8 cellular contexts compared by ENCODE assay signal in the genomic region with DNA sequence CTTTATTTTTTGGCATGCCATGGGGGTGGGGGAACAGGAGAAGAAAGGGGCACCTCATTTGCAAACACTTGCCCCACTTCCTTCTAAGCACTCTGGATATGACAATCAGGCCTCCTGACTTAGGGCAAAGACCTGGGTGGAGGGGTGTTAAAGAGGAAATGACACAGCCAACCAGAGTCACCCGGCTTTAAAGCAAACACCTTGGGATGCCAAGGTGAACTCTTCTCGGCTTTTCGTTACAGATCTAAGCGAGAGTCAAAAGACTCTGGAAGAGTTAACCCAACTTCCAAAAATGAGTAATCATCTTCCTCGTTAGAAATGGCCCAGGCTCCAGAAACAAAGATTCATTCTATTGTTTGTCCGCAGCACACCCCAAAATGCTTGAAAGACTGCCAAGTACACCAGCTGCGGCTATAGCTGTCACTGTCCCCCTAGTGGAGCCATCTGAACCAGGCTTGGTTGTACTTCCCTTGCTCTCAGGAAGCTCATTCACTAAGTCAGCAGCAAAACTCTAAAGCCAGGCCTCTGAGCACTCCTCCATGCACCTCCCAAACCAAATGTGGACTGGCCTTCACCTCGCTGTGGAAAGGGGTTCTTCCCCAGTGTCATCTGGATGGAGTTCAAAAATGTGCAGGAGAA. TPM values are rescaled to one million over a fixed set of nuclear protein-coding genes. Genes with fewer than 3 reads are reported as not detected.
DNase-seq lines count a peak whose midpoint lies in the region; ATAC-seq and TF ChIP-seq lines count a peak whose summit lies in the region.

No MANE protein-coding gene starts in this region.

- H3K4me2 ChIP-seq in IMR-90 (ENCODE audit: low read depth, low read length) = no peak overlapping the region

- H3K27ac ChIP-seq in IMR-90 (ENCODE audit: insufficient read depth, low read length) = no peak overlapping the region
- H3K27ac ChIP-seq in coronary artery = peak overlapping the region; percentile 47 to 76
- peak overlapping the region; percentile 35 to 78 for H3K27ac ChIP-seq in testis

- peak; percentile 10; the same call in 1 of the 2 replicates for TF ChIP-seq RAD21 in IMR-90 (IDR thresholded peaks at IDR 0.05; ENCODE audit: low read length)

- no peak overlapping the region for H2AFZ ChIP-seq in IMR-90 (replicated peaks; ENCODE audit: low read length, poor library complexity)

- DNase-seq in ELR (ENCODE audit: low read depth) = peak; percentile 52
- DNase-seq in IMR-90 = peak; percentile 52
- peak; percentile 55 for DNase-seq in activated CD4-positive, CD25-positive, alpha-beta regulatory T cell treated with anti-CD3 and anti-CD28 coated beads, Interleukin-2, amount 50 U/mL, for 16 hours (ENCODE audit: low read depth, low spot score)
- no peak for DNase-seq in coronary artery (ENCODE audit: low spot score)
- DNase-seq in memory B cell (ENCODE audit: low spot score in 2 of 2) = peak; percentile 59 to 76
- DNase-seq in testis = peak; percentile 78
- no peak for DNase-seq in dedifferentiated amniotic fluid mesenchymal stem cell (ENCODE audit: extremely low spot score)

- H3K4ac ChIP-seq in IMR-90 (ENCODE audit: low read depth, low read length) = no peak overlapping the region

- no peak overlapping the region for H2AK5ac ChIP-seq in IMR-90 (ENCODE audit: low read depth, low read length)

- H3K4me3 ChIP-seq in IMR-90 (ENCODE audit: insufficient read depth, low read depth, low read length) (no peak overlapping the region), coronary artery (no peak overlapping the region), testis (no peak overlapping the region)

- peaks cover 6% of the 10 kb centered on the region; the same call in 1 of the 2 replicates for H4K20me1 ChIP-seq in IMR-90 (ENCODE audit: insufficient read depth, low read length)

- H3K18ac ChIP-seq in IMR-90 (ENCODE audit: low read depth, low read length) = no peak overlapping the region

- H3K27me3 Mint-ChIP-seq in memory B cell = no peaks in the 10 kb centered on the region

- no peak overlapping the region for H4K91ac ChIP-seq in IMR-90 (ENCODE audit: insufficient read depth, low read depth, low read length)

- in situ Hi-C loops in IMR-90 (cut with MboI; ENCODE audit: low sequenced_read_pairs) = no loop called here

- no peak overlapping the region for H2BK5ac ChIP-seq in IMR-90 (ENCODE audit: low read depth, low read length, poor library complexity, severe bottlenecking)

- H2BK15ac ChIP-seq in IMR-90 (ENCODE audit: low read depth, low read length) = no peak overlapping the region

- H2AK9ac ChIP-seq in IMR-90 (replicated peaks; ENCODE audit: low read depth, low read length, poor library complexity) = no peak overlapping the region

- no CpG with 5 or more reads among the region's 8 CpGs for WGBS in IMR-90 (ENCODE audit: extremely low coverage in 2 of 2, insufficient read length in 1 of 2), 2 experiments
- 35 to 56% methylated on average over 8 of the region's 8 CpGs for WGBS in testis, 2 donors

- no peak overlapping the region for H4K8ac ChIP-seq in IMR-90 (ENCODE audit: low read depth in 2 of 2, low read length in 2 of 2)

- no peak overlapping the region for H3K14ac ChIP-seq in IMR-90 (replicated peaks; ENCODE audit: low read depth, low read length)

- H2BK120ac ChIP-seq in IMR-90 (ENCODE audit: low read depth, low read length) = no peak overlapping the region

- no peak overlapping the region for H2BK20ac ChIP-seq in IMR-90 (ENCODE audit: low read depth, low read length)

- H3K36me3 ChIP-seq in IMR-90 (ENCODE audit: control insufficient read depth, insufficient read depth, low read length) = no peaks in the 10 kb centered on the region
- H3K36me3 ChIP-seq in testis (ENCODE audit: low read depth, missing control alignments) = no peaks in the 10 kb centered on the region

- H3K9ac ChIP-seq in IMR-90 (ENCODE audit: low read depth, low read length) = no peak overlapping the region

- H3K27me3 ChIP-seq in IMR-90 (ENCODE audit: control insufficient read depth, insufficient read depth, low read length) (no peaks in the 10 kb centered on the region), testis (no peaks in the 10 kb centered on the region)

- H3K27ac Mint-ChIP-seq in memory B cell = peak overlapping the region; percentile 92

- H3K4me3 Mint-ChIP-seq in memory B cell = peak overlapping the region; percentile 77

- ATAC-seq in GM21423 (IDR thresholded peaks at IDR 0.05; ENCODE audit: unreplicated experiment) (peak; percentile 43), IMR-90 (ENCODE audit: low read depth) (peak; percentile 41; the same call in 1 of the 2 replicates), memory B cell (ENCODE audit: low read depth) (peak; percentile 62)

- intact Hi-C loops in IMR-90 (cut with micrococcal nuclease) = no loop called here
- intact Hi-C loops in testis (cut with DNase I; ENCODE audit: low total_unique reads) = no loop called here

- peaks cover 13 to 16% of the 10 kb centered on the region in 2 experiments; a peak in 1 of 4 replicates for H3K79me1 ChIP-seq in IMR-90 (ENCODE audit: low read depth in 1 of 2, low read length in 2 of 2)

- H3K9me1 ChIP-seq in IMR-90 (ENCODE audit: insufficient read depth, low read length) = no peaks in the 10 kb centered on the region; the same call in 1 of the 2 replicates

- peak; percentile 22; the same call in 1 of the 2 replicates for TF ChIP-seq CTCF in IMR-90 (conservative IDR thresholded peaks at IDR 0.05; ENCODE audit: low read depth, low read length)
- TF ChIP-seq CTCF in coronary artery (IDR thresholded peaks at IDR 0.05) = no peak
- TF ChIP-seq CTCF in testis (IDR thresholded peaks at IDR 0.05) = peak; percentile 34 to 43 (median 35)

- no peak overlapping the region for H3K23ac ChIP-seq in IMR-90 (ENCODE audit: low read depth, low read length)

- peaks cover 78% of the 10 kb centered on the region for H3K4me1 Mint-ChIP-seq in memory B cell

- CTCF ChIA-PET in IMR-90 (lab: Yijun Ruan, JAX) = interaction anchor here (0.9 to 1.5 kb wide), 2 partner anchors 14 to 26 kb away, joined by 3 read pairs; no protein-coding TSS in a partner anchor

- BruUV-seq in IMR-90 (replicated peaks; lab: Mats Ljungman, UMichigan) = no TSS peak

- dilution Hi-C loops in IMR-90 (cut with HindIII; ENCODE audit: low sequenced_read_pairs, unreplicated experiment) = no loop called here

- no peaks in the 10 kb centered on the region for H3K9me3 ChIP-seq in IMR-90 (ENCODE audit: control insufficient read depth, insufficient read depth, low read length)
- no peaks in the 10 kb centered on the region for H3K9me3 ChIP-seq in testis

- POLR2A ChIA-PET in IMR-90 (lab: Charles Lee; ENCODE audit: unreplicated experiment) = no interaction called here

- H3K36me3 Mint-ChIP-seq in memory B cell = peaks cover 9% of the 10 kb centered on the region

- H3K4me1 ChIP-seq in IMR-90 (ENCODE audit: control insufficient read depth, insufficient read depth, low read length) = peaks cover 5% of the 10 kb centered on the region; the same call in 1 of the 2 replicates
- peaks cover 84% of the 10 kb centered on the region for H3K4me1 ChIP-seq in testis

- no peak overlapping the region for H4K5ac ChIP-seq in IMR-90 (ENCODE audit: low read depth, low read length)

- no peak overlapping the region for H3K56ac ChIP-seq in IMR-90 (ENCODE audit: extremely low read depth, insufficient read depth, low read length)

- TF ChIP-seq POLR2A in IMR-90 (IDR thresholded peaks at IDR 0.05; ENCODE audit: low read depth, low read length) = no peak
- no peak for TF ChIP-seq POLR2A in testis (IDR thresholded peaks at IDR 0.05)

- no peaks in the 10 kb centered on the region for H3K9me3 Mint-ChIP-seq in memory B cell

TF ChIP-seq in IMR-90, 13 proteins besides CTCF, POLR2A, EP300 and RAD21:
- TF ChIP-seq RFX5 (IDR thresholded peaks at IDR 0.05; ENCODE audit: low read depth, low read length) (no peak), FOS (IDR thresholded peaks at IDR 0.05; ENCODE audit: low read depth, low read length) (no peak), BHLHE40 (IDR thresholded peaks at IDR 0.05; ENCODE audit: low read depth, low read length) (no peak), RCOR1 (IDR thresholded peaks at IDR 0.05; ENCODE audit: insufficient replicate concordance, low read length) (no peak), CEBPB (IDR thresholded peaks at IDR 0.05; ENCODE audit: low read depth, low read length) (no peak), MXI1 (IDR thresholded peaks at IDR 0.05; ENCODE audit: borderline replicate concordance, low read depth, low read length) (no peak), MAFK (IDR thresholded peaks at IDR 0.05; ENCODE audit: low read depth, low read length) (no peak), MAZ (IDR thresholded peaks at IDR 0.05; ENCODE audit: borderline replicate concordance, low read depth, low read length) (no peak), CHD1 (IDR thresholded peaks at IDR 0.05; ENCODE audit: low read depth, low read length) (no peak), SMC3 (IDR thresholded peaks at IDR 0.05; ENCODE audit: low read depth, low read length) (no peak), NFE2L2 (IDR thresholded peaks at IDR 0.05; ENCODE audit: low read depth, low read length) (no peak)
- TF ChIP-seq, protein P1, sequence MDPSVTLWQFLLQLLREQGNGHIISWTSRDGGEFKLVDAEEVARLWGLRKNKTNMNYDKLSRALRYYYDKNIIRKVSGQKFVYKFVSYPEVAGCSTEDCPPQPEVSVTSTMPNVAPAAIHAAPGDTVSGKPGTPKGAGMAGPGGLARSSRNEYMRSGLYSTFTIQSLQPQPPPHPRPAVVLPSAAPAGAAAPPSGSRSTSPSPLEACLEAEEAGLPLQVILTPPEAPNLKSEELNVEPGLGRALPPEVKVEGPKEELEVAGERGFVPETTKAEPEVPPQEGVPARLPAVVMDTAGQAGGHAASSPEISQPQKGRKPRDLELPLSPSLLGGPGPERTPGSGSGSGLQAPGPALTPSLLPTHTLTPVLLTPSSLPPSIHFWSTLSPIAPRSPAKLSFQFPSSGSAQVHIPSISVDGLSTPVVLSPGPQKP (IDR thresholded peaks at IDR 0.05; ENCODE audit: borderline replicate concordance, low read depth, low read length) = no peak
- TF ChIP-seq, protein P2, sequence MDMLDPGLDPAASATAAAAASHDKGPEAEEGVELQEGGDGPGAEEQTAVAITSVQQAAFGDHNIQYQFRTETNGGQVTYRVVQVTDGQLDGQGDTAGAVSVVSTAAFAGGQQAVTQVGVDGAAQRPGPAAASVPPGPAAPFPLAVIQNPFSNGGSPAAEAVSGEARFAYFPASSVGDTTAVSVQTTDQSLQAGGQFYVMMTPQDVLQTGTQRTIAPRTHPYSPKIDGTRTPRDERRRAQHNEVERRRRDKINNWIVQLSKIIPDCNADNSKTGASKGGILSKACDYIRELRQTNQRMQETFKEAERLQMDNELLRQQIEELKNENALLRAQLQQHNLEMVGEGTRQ (IDR thresholded peaks at IDR 0.05; ENCODE audit: low read depth, low read length) = no peak

RNA-seq across cellular contexts. Expression of a gene that starts 24.8 kb away (rescaled TPM):
- total RNA-seq in IMR-90 (2012; rRNA removed) (5.3 and 5.7 TPM in 2 replicates), testis (100 to 1,000 TPM; 109 to 125 TPM)
- polyA plus RNA-seq in IMR-90 (2012; rRNA removed) (3.8 and 5.0 TPM in 2 replicates), testis (ENCODE audit: insufficient read depth, low read depth, low replicate concordance) (36.9 TPM)
- polyA plus RNA-seq in IMR-90 (2012; cell fraction: cytosol; rRNA removed) = 2.5 and 4.1 TPM in 2 replicates
- 7.0 and 12.4 TPM in 2 replicates for polyA plus RNA-seq in IMR-90 (2012; cell fraction: nucleus; rRNA removed; ENCODE audit: low replicate concordance)

Comparison
In these comparisons a context has a peak if more than half of its experiments do, and no peak if none do; other contexts are left out.
1. DNase-seq: peak in ELR (single experiment), IMR-90 (single experiment), activated CD4-positive, CD25-positive, alpha-beta regulatory T cell treated with anti-CD3 and anti-CD28 coated beads, Interleukin-2, amount 50 U/mL, for 16 hours (single experiment), memory B cell (2 of 2) and testis (single experiment); none in coronary artery (single experiment) and dedifferentiated amniotic fluid mesenchymal stem cell (single experiment).
2. RNA of a gene that starts 24.8 kb away (total RNA-seq): 109 to 125 TPM in testis; 5.3 to 5.7 TPM in IMR-90; every median in the first group is over 10 times any median in the second.
3. Peak in every context shown above with its lines, with median percentiles within 50 percentile points of each other: ATAC-seq.